ENCODE assay signal across 27 cellular contexts in the genomic region with DNA sequence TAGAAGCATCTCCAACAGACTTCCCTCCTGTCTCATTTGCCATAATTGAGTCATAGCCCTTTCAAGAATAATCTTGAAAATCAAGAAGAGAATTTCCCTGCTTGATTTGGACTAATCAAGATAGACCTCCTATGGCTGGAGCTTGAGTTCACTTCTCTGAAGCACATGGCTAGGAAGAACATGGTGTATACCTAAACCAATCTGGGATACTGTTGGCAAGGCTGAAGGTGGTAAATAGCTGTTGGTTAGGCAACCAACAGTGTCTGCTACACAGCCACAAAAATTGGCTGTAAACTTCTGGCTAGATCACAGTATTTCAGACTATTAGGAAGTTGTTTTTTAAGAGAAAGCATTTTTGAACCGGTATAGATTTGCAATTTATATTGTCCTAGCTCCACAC. TPM values are rescaled to one million over a fixed set of nuclear protein-coding genes. Genes with fewer than 3 reads are reported as not detected.
"Had no signal": no experiment of that assay in that cellular context is flagged by ENCODE, and none has a peak within 500 bp of the region (broad histone marks: within the 10 kb centered on the region; RNA-seq: fewer than 3 reads in every experiment).

No MANE protein-coding gene starts in this region.

- H3K36me3 ChIP-seq: prostate gland had no signal

- H3K27ac ChIP-seq: coronary artery, epithelial cell of prostate, prostate gland, testis, vagina had no signal

- H3K36me3 Mint-ChIP-seq: stimulated activated effector memory CD8-positive, alpha-beta T cell treated with anti-CD3 and anti-CD28 coated beads, Interleukin-12 subunit alpha, Interleukin-12 subunit beta, amount 100 ng/mL, for 72 hours; type B pancreatic cell had no signal

- H3K4me3 Mint-ChIP-seq: activated CD8-positive, alpha-beta T cell treated with anti-CD3 and anti-CD28 coated beads, Interleukin-2, amount 10 ng/mL, durations not matched to agents 7 days and 5 days; activated naive CD4-positive, alpha-beta T cell treated with anti-CD3 and anti-CD28 coated beads, Interleukin-2, amount 50 U/mL, for 24 hours; activated T-helper 1 cell treated with anti-CD3 and anti-CD28 coated beads, Interleukin-12 subunit alpha, Interleukin-12 subunit beta, Interleukin-2, Interleukin-4 antibody, amounts not matched to agents 30 ng/mL and 10 ng/mL and 1 ng/mL, durations not matched to agents 14 hours and 24 hours and 36 hours; central memory CD8-positive, alpha-beta T cell; endodermal cell; naive thymus-derived CD4-positive, alpha-beta T cell; stimulated activated effector memory CD8-positive, alpha-beta T cell treated with anti-CD3 and anti-CD28 coated beads, Interleukin-12 subunit alpha, Interleukin-12 subunit beta, amount 100 ng/mL, for 72 hours; stimulated activated naive CD8-positive, alpha-beta T cell treated with anti-CD3 and anti-CD28 coated beads, Interleukin-15, amount 100 ng/mL, for 72 hours; type B pancreatic cell had no signal

- FAIRE-seq: astrocyte had no signal

- H3K4me3 ChIP-seq: coronary artery, heart right ventricle, lung, prostate gland, testis, vagina had no signal

- H3K4me1 ChIP-seq: prostate gland had no signal

- H3K27me3 ChIP-seq: testis, vagina had no signal

- ATAC-seq: activated CD8-positive, alpha-beta T cell treated with anti-CD3 and anti-CD28 coated beads, Interleukin-2, amount 10 ng/mL, durations not matched to agents 7 days and 5 days; left colon; naive thymus-derived CD4-positive, alpha-beta T cell; stimulated activated effector memory CD8-positive, alpha-beta T cell treated with anti-CD3 and anti-CD28 coated beads, Interleukin-12 subunit alpha, Interleukin-12 subunit beta, amount 100 ng/mL, for 72 hours; stimulated activated naive CD8-positive, alpha-beta T cell treated with anti-CD3 and anti-CD28 coated beads, Interleukin-15, amount 100 ng/mL, for 72 hours had no signal

- H3K9me3 ChIP-seq: heart right ventricle, prostate gland, testis, vagina had no signal

- H3K9me3 Mint-ChIP-seq: activated T-helper 1 cell treated with anti-CD3 and anti-CD28 coated beads, Interleukin-12 subunit alpha, Interleukin-12 subunit beta, Interleukin-2, Interleukin-4 antibody, amounts not matched to agents 30 ng/mL and 10 ng/mL and 1 ng/mL, durations not matched to agents 14 hours and 24 hours and 36 hours; central memory CD8-positive, alpha-beta T cell; stimulated activated effector memory CD8-positive, alpha-beta T cell treated with anti-CD3 and anti-CD28 coated beads, Interleukin-12 subunit alpha, Interleukin-12 subunit beta, amount 100 ng/mL, for 72 hours had no signal

- H3K4me1 Mint-ChIP-seq: activated naive CD4-positive, alpha-beta T cell treated with anti-CD3 and anti-CD28 coated beads, Interleukin-2, amount 50 U/mL, for 24 hours; central memory CD8-positive, alpha-beta T cell; naive thymus-derived CD4-positive, alpha-beta T cell; stimulated activated effector memory CD8-positive, alpha-beta T cell treated with anti-CD3 and anti-CD28 coated beads, Interleukin-12 subunit alpha, Interleukin-12 subunit beta, amount 100 ng/mL, for 72 hours; stimulated activated naive CD8-positive, alpha-beta T cell treated with anti-CD3 and anti-CD28 coated beads, Interleukin-15, amount 100 ng/mL, for 72 hours had no signal

- H3K27ac Mint-ChIP-seq: activated CD8-positive, alpha-beta T cell treated with anti-CD3 and anti-CD28 coated beads, Interleukin-2, amount 10 ng/mL, durations not matched to agents 7 days and 5 days; activated naive CD4-positive, alpha-beta T cell treated with anti-CD3 and anti-CD28 coated beads, Interleukin-2, amount 50 U/mL, for 24 hours; activated T-helper 1 cell treated with anti-CD3 and anti-CD28 coated beads, Interleukin-12 subunit alpha, Interleukin-12 subunit beta, Interleukin-2, Interleukin-4 antibody, amounts not matched to agents 30 ng/mL and 10 ng/mL and 1 ng/mL, durations not matched to agents 14 hours and 24 hours and 36 hours; endodermal cell; naive thymus-derived CD4-positive, alpha-beta T cell; stimulated activated effector memory CD8-positive, alpha-beta T cell treated with anti-CD3 and anti-CD28 coated beads, Interleukin-12 subunit alpha, Interleukin-12 subunit beta, amount 100 ng/mL, for 72 hours; stimulated activated naive CD8-positive, alpha-beta T cell treated with anti-CD3 and anti-CD28 coated beads, Interleukin-15, amount 100 ng/mL, for 72 hours; type B pancreatic cell had no signal

- DNase-seq: activated CD4-positive, alpha-beta T cell treated with anti-CD3 and anti-CD28 coated beads for 1 hour; activated CD4-positive, alpha-beta T cell treated with anti-CD3 and anti-CD28 coated beads, Interleukin-2, amount 50 U/mL, for 1 hour; activated CD8-positive, alpha-beta T cell treated with anti-CD3 and anti-CD28 coated beads, Interleukin-2, amount 10 ng/mL, durations not matched to agents 7 days and 5 days; activated gamma-delta T cell treated with Interleukin-2 at 50 U/mL for 16 hours; endodermal cell; heart right ventricle; islet precursor cell; left colon; naive thymus-derived CD4-positive, alpha-beta T cell; right cardiac atrium; stimulated activated CD4-positive, alpha-beta T cell treated with anti-CD3 and anti-CD28 coated beads, Interleukin-2, amount 100 ng/mL, for 24 hours; stimulated activated naive CD8-positive, alpha-beta T cell treated with anti-CD3 and anti-CD28 coated beads, Interleukin-15, amount 100 ng/mL, for 72 hours; T-helper 1 cell; T-helper 9 cell; testis had no signal

RNA-seq across cellular contexts. Expression of gene CRYAB, which starts 4.9 kb away (rescaled TPM):
- total RNA-seq: activated CD8-positive, alpha-beta T cell treated with anti-CD3 and anti-CD28 coated beads, Interleukin-2, amount 10 ng/mL, durations not matched to agents 7 days and 5 days; activated T-helper 1 cell treated with anti-CD3 and anti-CD28 coated beads, Interleukin-12 subunit alpha, Interleukin-12 subunit beta, Interleukin-2, Interleukin-4 antibody, amounts not matched to agents 30 ng/mL and 10 ng/mL and 1 ng/mL, durations not matched to agents 14 hours and 24 hours and 36 hours; naive thymus-derived CD4-positive, alpha-beta T cell had no signal
- polyA plus RNA-seq: naive thymus-derived CD4-positive, alpha-beta T cell had no signal

RNA-seq across cellular contexts. Expression of gene HSPB2, which starts 5.9 kb away (rescaled TPM):
- total RNA-seq: activated CD8-positive, alpha-beta T cell treated with anti-CD3 and anti-CD28 coated beads, Interleukin-2, amount 10 ng/mL, durations not matched to agents 7 days and 5 days; activated T-helper 1 cell treated with anti-CD3 and anti-CD28 coated beads, Interleukin-12 subunit alpha, Interleukin-12 subunit beta, Interleukin-2, Interleukin-4 antibody, amounts not matched to agents 30 ng/mL and 10 ng/mL and 1 ng/mL, durations not matched to agents 14 hours and 24 hours and 36 hours; astrocyte; naive thymus-derived CD4-positive, alpha-beta T cell; osteocyte; testis; vagina had no signal
- polyA plus RNA-seq: naive thymus-derived CD4-positive, alpha-beta T cell had no signal

RNA-seq across cellular contexts. Expression of gene C11orf52, which starts 12.0 kb away (rescaled TPM):
- total RNA-seq: activated CD8-positive, alpha-beta T cell treated with anti-CD3 and anti-CD28 coated beads, Interleukin-2, amount 10 ng/mL, durations not matched to agents 7 days and 5 days; activated T-helper 1 cell treated with anti-CD3 and anti-CD28 coated beads, Interleukin-12 subunit alpha, Interleukin-12 subunit beta, Interleukin-2, Interleukin-4 antibody, amounts not matched to agents 30 ng/mL and 10 ng/mL and 1 ng/mL, durations not matched to agents 14 hours and 24 hours and 36 hours; naive thymus-derived CD4-positive, alpha-beta T cell had no signal

RNA-seq across cellular contexts. Expression of gene FDXACB1, which starts 27.7 kb away (rescaled TPM):
- total RNA-seq: vagina had no signal
